Comparison of ENCODE assay signal across 1 cellular context in the genomic region with DNA sequence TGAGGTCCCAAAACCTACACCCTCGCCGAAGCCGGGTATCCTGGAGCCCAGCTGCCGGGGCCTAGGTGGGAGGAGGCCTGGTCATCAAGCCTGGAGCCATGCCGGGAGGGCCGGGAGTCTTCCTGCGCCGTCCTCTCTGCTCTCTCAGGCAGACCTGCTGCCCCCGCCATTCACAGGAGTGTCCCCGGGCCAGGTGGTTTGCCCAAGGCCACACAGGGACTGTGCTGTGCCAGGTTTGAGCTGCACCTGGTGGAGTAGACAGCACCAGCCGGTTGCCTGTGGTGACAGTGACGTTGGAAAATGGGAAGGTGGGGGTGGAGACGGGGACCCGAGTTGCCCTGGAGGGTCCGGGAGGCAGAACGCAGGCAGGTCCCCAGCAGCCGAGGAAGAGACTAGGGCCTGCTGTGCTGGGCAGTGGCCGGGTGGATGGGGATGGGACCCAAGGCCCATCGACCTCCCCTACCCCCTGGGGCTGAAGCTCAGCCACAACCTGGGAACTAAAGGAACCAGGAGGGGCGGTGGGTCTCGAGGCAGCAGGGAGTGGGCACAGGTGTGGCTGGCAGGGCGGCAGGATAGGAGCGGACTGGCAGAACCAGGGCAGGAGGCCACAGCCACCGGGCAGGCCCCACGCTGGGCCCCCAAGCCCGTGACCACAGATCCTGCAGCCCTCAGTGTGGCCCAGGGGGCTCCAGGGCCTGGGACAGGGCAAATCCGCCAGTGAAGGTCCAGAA.
A peak's percentile ranks its signal among the peaks of the same experiment; 100 is the strongest.
TF ChIP-seq lines count a peak whose summit lies in the region.

No MANE protein-coding gene starts in this region.

TF ChIP-seq in WTC11, 78 proteins besides CTCF, POLR2A, EP300 and RAD21 (continued from another document):
- TF ChIP-seq, protein P1, sequence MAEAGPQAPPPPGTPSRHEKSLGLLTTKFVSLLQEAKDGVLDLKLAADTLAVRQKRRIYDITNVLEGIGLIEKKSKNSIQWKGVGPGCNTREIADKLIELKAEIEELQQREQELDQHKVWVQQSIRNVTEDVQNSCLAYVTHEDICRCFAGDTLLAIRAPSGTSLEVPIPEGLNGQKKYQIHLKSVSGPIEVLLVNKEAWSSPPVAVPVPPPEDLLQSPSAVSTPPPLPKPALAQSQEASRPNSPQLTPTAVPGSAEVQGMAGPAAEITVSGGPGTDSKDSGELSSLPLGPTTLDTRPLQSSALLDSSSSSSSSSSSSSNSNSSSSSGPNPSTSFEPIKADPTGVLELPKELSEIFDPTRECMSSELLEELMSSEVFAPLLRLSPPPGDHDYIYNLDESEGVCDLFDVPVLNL (CRISPR knock-in tag; IDR thresholded peaks at IDR 0.05; ENCODE audit: borderline replicate concordance, low read depth) = 0 out of 2 replicates have a peak, but pooled peaks have one; percentile 35
TF ChIP-seq in WTC11: peak in this region for 1.
